Comparison of ENCODE assay signal across 29 cellular contexts in the genomic region with DNA sequence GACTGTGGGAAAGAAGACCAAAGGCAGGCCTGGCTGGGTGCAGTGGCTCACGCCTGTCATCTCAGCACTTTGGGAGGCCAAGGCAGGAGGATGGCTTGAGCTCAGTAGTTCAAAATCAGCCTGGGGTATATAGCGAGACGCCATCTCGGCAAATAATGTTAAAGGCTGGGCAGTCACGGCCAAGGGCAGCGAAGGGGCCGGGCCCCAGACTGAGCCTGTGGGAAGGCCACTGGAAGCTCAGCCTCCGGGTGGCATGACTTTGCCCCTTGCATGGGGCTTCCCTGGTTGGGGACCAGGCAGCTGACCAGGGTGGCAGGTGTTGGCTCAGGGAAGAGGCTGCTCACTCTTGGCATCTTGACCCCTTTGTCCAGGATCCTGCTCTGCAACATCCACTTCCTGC. TPM values are rescaled to one million over a fixed set of nuclear protein-coding genes. Genes with fewer than 3 reads are reported as not detected.
"Had no signal": no experiment of that assay in that cellular context is flagged by ENCODE, and none has a peak within 500 bp of the region (broad histone marks: within the 10 kb centered on the region; RNA-seq: fewer than 3 reads in every experiment).

No MANE protein-coding gene starts in this region.

- H3K9ac ChIP-seq: SK-N-SH had no signal

- H2AFZ ChIP-seq: PC-9 had no signal

- H3K36me3 ChIP-seq: adrenal gland, MG63, SJSA1 had no signal

- H3K9me3 ChIP-seq: adrenal gland, body of pancreas, MG63, SJSA1, SK-N-SH had no signal

- H3K4me2 ChIP-seq: PC-9, SK-N-SH had no signal

- H3K9me2 ChIP-seq: SK-N-SH had no signal

- DNase-seq: activated CD4-positive, alpha-beta T cell treated with anti-CD3 and anti-CD28 coated beads for 36 hours; activated CD4-positive, alpha-beta T cell treated with anti-CD3 and anti-CD28 coated beads, Interleukin-2, amount 10 ng/mL, durations not matched to agents 7 days and 5 days; activated CD4-positive, alpha-beta T cell treated with anti-CD3 and anti-CD28 coated beads, Interleukin-2, amount 50 U/mL, for 48 hours; activated CD8-positive, alpha-beta T cell treated with anti-CD3 and anti-CD28 coated beads, Interleukin-2, amount 10 ng/mL, durations not matched to agents 7 days and 5 days; activated gamma-delta T cell; activated naive CD4-positive, alpha-beta T cell treated with Interleukin-2 at 50 U/mL for 16 hours; activated T-cell treated with anti-CD3 and anti-CD28 coated beads, Interleukin-2, amount 50 U/mL, for 24 hours; Karpas-422; NCI-H1048; NCI-H1105 treated with DMSO at 0.1 percent for 48 hours; NCI-H1436; NCI-H1694; NCI-H1930; NCI-H2081 treated with DMSO at 0.1 percent for 48 hours; NCI-H524; NK-92 treated with Interleukin-12 subunit alpha and Interleukin-12 subunit beta, amount 100 ng/mL, for 24 hours; SHP77 treated with DMSO at 0.1 percent for 48 hours; SK-N-SH had no signal

- ATAC-seq: activated CD4-positive, alpha-beta T cell treated with anti-CD3 and anti-CD28 coated beads for 36 hours; activated CD4-positive, CD25-positive, alpha-beta regulatory T cell treated with anti-CD3 and anti-CD28 coated beads, Interleukin-2, amount 50 U/mL, for 24 hours; activated CD8-positive, alpha-beta T cell treated with anti-CD3 and anti-CD28 coated beads, Interleukin-2, amount 10 ng/mL, durations not matched to agents 7 days and 5 days; activated naive CD4-positive, alpha-beta T cell treated with anti-CD3 and anti-CD28 coated beads, Interleukin-2, amount 50 U/mL, for 72 hours had no signal

- H3K4me1 ChIP-seq: body of pancreas, SJSA1 had no signal

- H3K4me3 ChIP-seq: adrenal gland, body of pancreas, MG63, PC-9, SJSA1 had no signal

- H3K27ac ChIP-seq: adrenal gland, body of pancreas, PC-9, SJSA1 had no signal

RNA-seq across cellular contexts. Expression of a gene that starts 14.0 kb away (rescaled TPM):
- total RNA-seq: activated CD8-positive, alpha-beta T cell treated with anti-CD3 and anti-CD28 coated beads, Interleukin-2, amount 10 ng/mL, durations not matched to agents 7 days and 5 days; activated naive CD4-positive, alpha-beta T cell treated with anti-CD3 and anti-CD28 coated beads, Interleukin-2, amount 50 U/mL, for 72 hours; activated T-helper 2 cell treated with anti-CD3 and anti-CD28 coated beads, Interferon-gamma antibody, Interleukin-2, Interleukin-4, amounts not matched to agents 10 μg/mL and 5 μg/mL and 100 μg/mL, durations not matched to agents 14 hours and 24 hours and 36 hours; adrenal gland; astrocyte; body of pancreas; bronchial epithelial cell; OCI-LY7; PC-9; SJSA1 had no signal
- polyA plus RNA-seq: adrenal gland, SK-N-SH had no signal

RNA-seq across cellular contexts. Expression of a gene that starts 17.5 kb away (rescaled TPM):
- total RNA-seq: activated CD4-positive, alpha-beta T cell treated with anti-CD3 and anti-CD28 coated beads for 36 hours; activated CD4-positive, alpha-beta T cell treated with anti-CD3 and anti-CD28 coated beads, Interleukin-2, amount 10 ng/mL, durations not matched to agents 7 days and 5 days; activated CD8-positive, alpha-beta T cell treated with anti-CD3 and anti-CD28 coated beads, Interleukin-2, amount 10 ng/mL, durations not matched to agents 7 days and 5 days; activated naive CD4-positive, alpha-beta T cell treated with anti-CD3 and anti-CD28 coated beads, Interleukin-2, amount 50 U/mL, for 72 hours; activated T-helper 2 cell treated with anti-CD3 and anti-CD28 coated beads, Interferon-gamma antibody, Interleukin-2, Interleukin-4, amounts not matched to agents 10 μg/mL and 5 μg/mL and 100 μg/mL, durations not matched to agents 14 hours and 24 hours and 36 hours; astrocyte; body of pancreas; bronchial epithelial cell; OCI-LY7; PC-9; SJSA1 had no signal
- polyA plus RNA-seq: SK-N-SH had no signal

RNA-seq across cellular contexts. Expression of a gene that starts 38.7 kb away (rescaled TPM):
- total RNA-seq: activated CD4-positive, alpha-beta T cell treated with anti-CD3 and anti-CD28 coated beads for 36 hours; activated CD4-positive, alpha-beta T cell treated with anti-CD3 and anti-CD28 coated beads, Interleukin-2, amount 10 ng/mL, durations not matched to agents 7 days and 5 days; activated CD8-positive, alpha-beta T cell treated with anti-CD3 and anti-CD28 coated beads, Interleukin-2, amount 10 ng/mL, durations not matched to agents 7 days and 5 days; activated naive CD4-positive, alpha-beta T cell treated with anti-CD3 and anti-CD28 coated beads, Interleukin-2, amount 50 U/mL, for 72 hours; activated T-helper 2 cell treated with anti-CD3 and anti-CD28 coated beads, Interferon-gamma antibody, Interleukin-2, Interleukin-4, amounts not matched to agents 10 μg/mL and 5 μg/mL and 100 μg/mL, durations not matched to agents 14 hours and 24 hours and 36 hours; adrenal gland; astrocyte; body of pancreas; bronchial epithelial cell; OCI-LY7; PC-9; SJSA1 had no signal
- polyA plus RNA-seq: adrenal gland, SK-N-SH had no signal
